Comparison of ENCODE assay signal across 17 cellular contexts in the genomic region with DNA sequence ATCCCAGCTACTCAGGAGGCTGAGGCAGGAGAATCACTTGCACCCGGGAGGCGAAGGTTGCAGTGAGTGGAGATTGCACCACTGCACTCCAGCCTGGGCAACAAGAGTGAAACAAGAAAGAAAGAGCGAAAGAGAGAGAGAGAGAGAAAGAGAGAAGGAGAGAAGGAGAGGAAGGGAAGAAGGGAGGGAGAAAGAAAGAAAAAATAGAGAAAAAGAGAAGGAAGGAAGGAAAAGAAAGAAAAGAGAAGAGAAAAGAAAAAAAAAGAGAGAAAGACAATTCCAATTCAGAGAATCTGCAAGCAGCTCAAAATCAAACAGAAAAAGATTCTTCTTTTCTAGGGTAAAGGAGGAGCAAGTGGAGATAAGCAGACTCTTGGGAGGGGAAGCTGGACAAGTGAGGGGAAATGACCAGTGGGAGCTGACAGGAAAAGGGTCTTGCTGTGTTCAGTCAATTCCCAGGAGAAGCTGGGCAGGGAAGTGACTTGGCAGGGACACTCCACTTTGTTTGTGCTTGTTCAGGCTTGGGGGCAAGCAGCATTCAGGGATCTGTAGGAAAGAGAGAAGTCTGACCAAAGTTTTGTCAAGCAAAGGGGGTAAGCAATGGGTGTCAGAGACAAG. TPM values are rescaled to one million over a fixed set of nuclear protein-coding genes. Genes with fewer than 3 reads are reported as not detected.
DNase-seq lines count a peak whose midpoint lies in the region; ATAC-seq and TF ChIP-seq lines count a peak whose summit lies in the region.
"Had no signal": no experiment of that assay in that cellular context is flagged by ENCODE, and none has a peak within 500 bp of the region (broad histone marks: within the 10 kb centered on the region; RNA-seq: fewer than 3 reads in every experiment).

No MANE protein-coding gene starts in this region.

- H3K36me3 Mint-ChIP-seq in Calu3 (ENCODE audit: insufficient read depth, unreplicated experiment) (peaks cover 38% of the 10 kb centered on the region), brain (no peaks in the 10 kb centered on the region), mesothelial cell of epicardium (no peaks in the 10 kb centered on the region)
- H3K36me3 Mint-ChIP-seq: activated naive CD4-positive, alpha-beta T cell treated with anti-CD3 and anti-CD28 coated beads, Interleukin-2, amount 50 U/mL, for 72 hours had no signal

- POLR2A ChIA-PET in AG04450 (lab: Yijun Ruan, JAX), result interaction anchor here (1.8 kb wide), 1 partner anchor 19 kb away, joined by 11 read pairs; no protein-coding TSS in a partner anchor

- intact Hi-C loops in Calu3 (cut with micrococcal nuclease; ENCODE audit: unreplicated experiment), result loop anchor here (10.0 kb wide), 1 partner anchor 376 kb away; no protein-coding TSS in a partner anchor

- H3K9me3 Mint-ChIP-seq in Calu3 (ENCODE audit: low read depth, unreplicated experiment) (no peaks in the 10 kb centered on the region), brain (no peaks in the 10 kb centered on the region), mesothelial cell of epicardium (no peaks in the 10 kb centered on the region)
- H3K9me3 Mint-ChIP-seq: activated naive CD4-positive, alpha-beta T cell treated with anti-CD3 and anti-CD28 coated beads, Interleukin-2, amount 50 U/mL, for 72 hours had no signal

- no peak for TF ChIP-seq CTCF in AG04450 (IDR thresholded peaks at IDR 0.05; ENCODE audit: low read depth, low read length)
- no peak for TF ChIP-seq CTCF in Calu3 (IDR thresholded peaks at IDR 0.05; ENCODE audit: unreplicated experiment)
- TF ChIP-seq CTCF in brain (conservative IDR thresholded peaks at IDR 0.05), result no peak
- no peak for TF ChIP-seq CTCF in mesothelial cell of epicardium (IDR thresholded peaks at IDR 0.05; ENCODE audit: unreplicated experiment)

- DNase-seq in AG04450 (ENCODE audit: low read depth, low spot score) (no peak), Calu3 (no peak), mesothelial cell of epicardium (ENCODE audit: low spot score in 2 of 2, unreplicated experiment in 2 of 2) (no peak), HuH-7 (ENCODE audit: low spot score) (no peak), putamen (ENCODE audit: low spot score) (no peak)
- DNase-seq: activated CD4-positive, alpha-beta T cell treated with anti-CD3 and anti-CD28 coated beads, Interleukin-2, amount 50 U/mL, for 48 hours; GDM1; midbrain; NCI-H1048; posterior cingulate gyrus; stimulated activated CD4-positive, alpha-beta T cell treated with anti-CD3 and anti-CD28 coated beads, Interleukin-1b, Interleukin-23, amount 100 ng/mL, for 48 hours had no signal

- H3K9me3 ChIP-seq in AG04450 (ENCODE audit: control insufficient read depth, insufficient read depth, low read length), result no peaks in the 10 kb centered on the region

- H3K4me3 ChIP-seq in AG04450 (ENCODE audit: low read depth, low read length), result no peak overlapping the region

- peaks cover 64% of the 10 kb centered on the region for H3K4me1 Mint-ChIP-seq in Calu3 (ENCODE audit: low read depth, unreplicated experiment)
- H3K4me1 Mint-ChIP-seq in brain, result peaks cover 75% of the 10 kb centered on the region
- H3K4me1 Mint-ChIP-seq in mesothelial cell of epicardium, result peaks cover 49% of the 10 kb centered on the region

- no peak for ATAC-seq in GM19467 (IDR thresholded peaks at IDR 0.05; ENCODE audit: unreplicated experiment)
- no peak for ATAC-seq in GM19463 (IDR thresholded peaks at IDR 0.05; ENCODE audit: unreplicated experiment)
- ATAC-seq: activated naive CD4-positive, alpha-beta T cell treated with anti-CD3 and anti-CD28 coated beads, Interleukin-2, amount 50 U/mL, for 72 hours had no signal

- H3K27me3 Mint-ChIP-seq in Calu3 (ENCODE audit: unreplicated experiment) (no peaks in the 10 kb centered on the region), brain (peaks cover 8% of the 10 kb centered on the region), mesothelial cell of epicardium (ENCODE audit: low read depth) (no peaks in the 10 kb centered on the region)

- no TSS peak for BruUV-seq in Calu3 (replicated peaks; lab: Mats Ljungman, UMichigan)

- peak overlapping the region; percentile 99 for H3K27ac ChIP-seq in AG04450 (ENCODE audit: low read depth, low read length)

- CTCF ChIA-PET in AG04450 (lab: Charles Lee) (interaction anchor here (1.0 to 5.1 kb wide), 4 partner anchors 12 to 41 kb away, joined by 3 to 43 read pairs (median 3); no protein-coding TSS in a partner anchor), Calu3 (lab: Charles Lee) (interaction anchor here (0.7 to 2.1 kb wide), 2 partner anchors 63 to 1057 kb away, joined by 4 to 8 read pairs; no protein-coding TSS in a partner anchor)

- no peaks in the 10 kb centered on the region for H3K27me3 ChIP-seq in AG04450 (ENCODE audit: control insufficient read depth, insufficient read depth, low read length)

- H3K4me3 Mint-ChIP-seq in Calu3 (ENCODE audit: low read depth, unreplicated experiment), result no peak overlapping the region
- peak overlapping the region in 2 of 5 experiments; percentile 9 to 57 for H3K4me3 Mint-ChIP-seq in brain
- no peak overlapping the region for H3K4me3 Mint-ChIP-seq in mesothelial cell of epicardium
- H3K4me3 Mint-ChIP-seq: CD14-positive monocyte had no signal

- H3K27ac Mint-ChIP-seq in Calu3 (ENCODE audit: unreplicated experiment) (peak overlapping the region; percentile 90), brain (peak overlapping the region in 3 of 5 experiments; percentile 13 to 88 (median 61)), mesothelial cell of epicardium (peak overlapping the region; percentile 54)
- H3K27ac Mint-ChIP-seq: activated naive CD4-positive, alpha-beta T cell treated with anti-CD3 and anti-CD28 coated beads, Interleukin-2, amount 50 U/mL, for 72 hours had no signal

RNA-seq across cellular contexts. Expression of a gene that starts 3.6 kb away (rescaled TPM):
- polyA plus RNA-seq in AG04450 (2011; rRNA removed) (417 and 433 TPM in 2 replicates), brain (ENCODE audit: insufficient read depth, low read depth, low replicate concordance) (69.0 TPM)
- 355 and 396 TPM in 2 replicates for polyA minus RNA-seq in AG04450 (2011; rRNA and poly(A)+ RNA removed)
- total RNA-seq in Calu3 (2022) (250 and 266 TPM in 2 replicates), mesothelial cell of epicardium (136 to 151 TPM (median 146 TPM) in 3 replicates)

RNA-seq across cellular contexts. Expression of a gene that starts 43.3 kb away (rescaled TPM):
- not detected in 2 replicates for polyA plus RNA-seq in AG04450 (2011; rRNA removed)
- not detected in 2 replicates for polyA minus RNA-seq in AG04450 (2011; rRNA and poly(A)+ RNA removed)
- 108 and 158 TPM in 2 replicates for total RNA-seq in Calu3 (2022)
- polyA plus RNA-seq in brain (ENCODE audit: insufficient read depth, low read depth, low replicate concordance), result 0.61 TPM
- total RNA-seq in mesothelial cell of epicardium, result 0.40 to 0.63 TPM in 2 of 3 replicates, not detected in the other
- total RNA-seq: activated naive CD4-positive, alpha-beta T cell treated with anti-CD3 and anti-CD28 coated beads, Interleukin-2, amount 50 U/mL, for 72 hours; T-helper 1 cell treated with Interleukin-12 subunit alpha and Interleukin-12 subunit beta and Interleukin-4 antibody, amounts not matched to agents 30 ng/mL and 1 ng/mL, for 36 hours had no signal
- polyA plus RNA-seq: CD14-positive monocyte had no signal

Comparison
In these comparisons a context has a peak if more than half of its experiments do, and no peak if none do; other contexts are left out.
1. RNA of a gene that starts 43.3 kb away (total RNA-seq): 108 to 158 TPM in Calu3; 0.40 to 0.63 TPM in mesothelial cell of epicardium; every median in the first group is over 10 times any median in the second.
2. Peak in every context shown above with its lines, with median percentiles within 50 percentile points of each other: H3K27ac Mint-ChIP-seq.